In genomic region chr12:49059063-49059384, GRCh38 we compare ENCODE assay signal across 1 cellular context.
TF ChIP-seq lines count a peak whose summit lies in the region.

No MANE protein-coding gene starts in this region.

TF ChIP-seq in HCT116, 20 proteins besides CTCF, POLR2A, EP300 and RAD21 (continued from another document):
- TF ChIP-seq REST (IDR thresholded peaks at IDR 0.05; ENCODE audit: low read depth) (no peak), ATF3 (IDR thresholded peaks at IDR 0.05) (no peak), CBX3 (IDR thresholded peaks at IDR 0.05; ENCODE audit: low read depth) (no peak), EZH2 (IDR thresholded peaks at IDR 0.05) (no peak), ZBTB33 (IDR thresholded peaks at IDR 0.05; ENCODE audit: extremely low read depth, insufficient replicate concordance, low read length) (no peak), POLR2AphosphoS5 (IDR thresholded peaks at IDR 0.05; ENCODE audit: low read depth, low read length) (no peak), SIN3A (IDR thresholded peaks at IDR 0.05; ENCODE audit: low read depth) (no peak), TCF7L2 (IDR thresholded peaks at IDR 0.05; ENCODE audit: borderline replicate concordance, extremely low read depth, insufficient read depth, insufficient read length) (no peak), ZNF274 (IDR thresholded peaks at IDR 0.05; ENCODE audit: low read depth, low read length) (no peak)
